ENCODE assay signal across 1 cellular context in genomic region chr4:159256037-159256436, GRCh38.
TF ChIP-seq lines count a peak whose summit lies in the region.

No MANE protein-coding gene starts in this region.

TF ChIP-seq in WTC11, 78 proteins besides CTCF, POLR2A, EP300 and RAD21 (continued from another document):
- TF ChIP-seq AFF4 (CRISPR knock-in tag; IDR thresholded peaks at IDR 0.05; ENCODE audit: borderline replicate concordance) (no peak), PRDM15 (CRISPR knock-in tag; IDR thresholded peaks at IDR 0.05) (no peak), ARID4B (CRISPR knock-in tag; IDR thresholded peaks at IDR 0.05; ENCODE audit: borderline replicate concordance) (no peak), SOX15 (CRISPR knock-in tag; IDR thresholded peaks at IDR 0.05) (no peak), ZNF416 (CRISPR knock-in tag; IDR thresholded peaks at IDR 0.05) (no peak), EMX1 (CRISPR knock-in tag; IDR thresholded peaks at IDR 0.05) (no peak), ZNF425 (CRISPR knock-in tag; conservative IDR thresholded peaks at IDR 0.05) (no peak), STAT6 (CRISPR knock-in tag; conservative IDR thresholded peaks at IDR 0.05; ENCODE audit: low read depth) (no peak)
TF ChIP-seq in WTC11: peak in this region for 0.
